Comparison of ENCODE assay signal across 8 cellular contexts in the genomic region with DNA sequence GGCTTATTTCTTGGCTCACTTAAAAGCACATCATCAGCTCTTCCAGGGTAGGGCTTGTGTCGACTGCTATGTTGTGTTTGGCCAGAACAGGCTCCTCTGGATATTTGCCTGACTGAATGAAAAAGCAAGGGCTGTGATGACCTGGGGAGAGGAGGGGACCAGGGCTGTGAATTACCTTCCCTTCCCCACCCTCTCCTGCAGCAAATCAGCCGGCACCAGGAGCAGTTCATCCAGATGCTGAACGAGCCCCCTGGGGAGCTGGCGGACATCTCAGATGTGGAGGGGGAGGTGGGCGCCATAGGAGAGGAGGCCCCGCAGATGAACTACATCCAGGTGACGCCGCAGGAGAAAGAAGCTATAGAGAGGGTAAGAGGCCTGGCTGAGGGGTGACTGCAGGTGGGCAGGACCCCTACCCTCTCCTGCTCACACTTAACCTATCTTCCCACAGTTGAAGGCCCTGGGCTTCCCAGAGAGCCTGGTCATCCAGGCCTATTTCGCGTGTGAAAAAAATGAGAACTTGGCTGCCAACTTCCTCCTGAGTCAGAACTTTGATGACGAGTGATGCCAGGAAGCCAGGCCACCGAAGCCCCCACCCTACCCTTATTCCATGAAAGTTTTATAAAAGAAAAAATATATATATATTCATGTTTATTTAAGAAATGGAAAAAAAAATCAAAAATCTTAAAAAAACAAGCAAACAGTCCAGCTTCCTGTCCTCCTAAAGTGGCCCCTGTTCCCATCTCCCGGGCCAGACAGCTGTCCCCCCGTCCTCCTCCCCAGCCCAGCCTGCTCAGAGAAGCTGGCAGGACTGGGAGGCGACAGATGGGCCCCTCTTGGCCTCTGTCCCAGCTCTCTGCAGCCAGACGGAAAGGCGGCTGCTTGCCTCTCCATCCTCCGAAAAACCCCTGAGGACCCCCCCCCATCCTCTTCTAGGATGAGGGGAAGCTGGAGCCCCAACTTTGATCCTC. TPM values are rescaled to one million over a fixed set of nuclear protein-coding genes. Genes with fewer than 3 reads are reported as not detected.
DNase-seq lines count a peak whose midpoint lies in the region; ATAC-seq and TF ChIP-seq lines count a peak whose summit lies in the region.

No MANE protein-coding gene starts in this region.

- H3K4me1 ChIP-seq in colonic mucosa, result peaks cover 6% of the 10 kb centered on the region

- H3K9ac ChIP-seq in colonic mucosa (ENCODE audit: low read depth in 2 of 2, low read length in 2 of 2), result no peak overlapping the region

- peak; percentile 72 for DNase-seq in DMS79 (lab: John Stamatoyannopoulos, UW)
- DNase-seq in NCI-H446 treated with DMSO at 0.1 percent for 48 hours (lab: John Stamatoyannopoulos, UW), result peak; percentile 91
- no peak for DNase-seq in colonic mucosa
- DNase-seq in nephron progenitor cell, result no peak
- no peak for DNase-seq in SW480 (ENCODE audit: low spot score)
- no peak for DNase-seq in NCI-H146 treated with DMSO at 0.1 percent for 48 hours (lab: John Stamatoyannopoulos, UW; ENCODE audit: unreplicated experiment)

- no peaks in the 10 kb centered on the region for H3K9me3 Mint-ChIP-seq in nephron progenitor cell

- intact Hi-C loops in colonic mucosa (cut with DNase I), result no loop called here

- H3K27me3 ChIP-seq in colonic mucosa, result no peaks in the 10 kb centered on the region

- peaks cover 43% of the 10 kb centered on the region for H3K36me3 Mint-ChIP-seq in nephron progenitor cell (ENCODE audit: low read depth)

- H3K9me3 ChIP-seq in colonic mucosa, result no peaks in the 10 kb centered on the region

- H3K4me3 Mint-ChIP-seq in nephron progenitor cell, result no peak overlapping the region

- ATAC-seq in HG02642 (IDR thresholded peaks at IDR 0.05; ENCODE audit: poor library complexity, unreplicated experiment), result no peak
- ATAC-seq in GM18498 (IDR thresholded peaks at IDR 0.05; ENCODE audit: unreplicated experiment), result no peak

- no peak overlapping the region for H3K4me3 ChIP-seq in colonic mucosa

- peak overlapping the region; percentile 6 for H3K27ac ChIP-seq in colonic mucosa

- peak overlapping the region; percentile 69 for H3K27ac Mint-ChIP-seq in nephron progenitor cell

- no peak for TF ChIP-seq CTCF in colonic mucosa (IDR thresholded peaks at IDR 0.05)
- no peak for TF ChIP-seq CTCF in nephron progenitor cell (IDR thresholded peaks at IDR 0.05)

- H3K4me1 Mint-ChIP-seq in nephron progenitor cell, result peaks cover 41% of the 10 kb centered on the region

- peaks cover 14% of the 10 kb centered on the region for H3K36me3 ChIP-seq in colonic mucosa

- H3K27me3 Mint-ChIP-seq in nephron progenitor cell (ENCODE audit: low read depth, poor library complexity), result no peaks in the 10 kb centered on the region

RNA-seq across cellular contexts. Expression of gene GADD45GIP1, which starts 4.3 kb away (rescaled TPM):
- 10 to 100 TPM; 16.1 to 41.9 TPM for total RNA-seq in colonic mucosa

RNA-seq across cellular contexts. Expression of gene RAD23A, which starts 7.1 kb away (rescaled TPM):
- total RNA-seq in colonic mucosa, result 100 to 1,000 TPM in 1 of 2 donors, 10 to 100 TPM in 1; 78.5 to 121 TPM

RNA-seq across cellular contexts. Expression of gene CALR, which starts 14.4 kb away (rescaled TPM):
- total RNA-seq in colonic mucosa, result 1,000 to 10,000 TPM in 1 of 2 donors, 100 to 1,000 TPM in 1; 682 to 1,848 TPM

RNA-seq across cellular contexts. Expression of gene DAND5, which starts 16.6 kb away (rescaled TPM):
- under 1 TPM; 0.19 to 0.27 TPM for total RNA-seq in colonic mucosa

RNA-seq across cellular contexts. Expression of gene FARSA, which starts 19.3 kb away (rescaled TPM):
- 100 to 1,000 TPM in 1 of 2 donors, 10 to 100 TPM in 1; 46.9 to 111 TPM for total RNA-seq in colonic mucosa

Comparison
In these comparisons a context has a peak if more than half of its experiments do, and no peak if none do; other contexts are left out.
1. DNase-seq: peak in DMS79 (single experiment) and NCI-H446 treated with DMSO at 0.1 percent for 48 hours (single experiment); none in colonic mucosa (single experiment), nephron progenitor cell (single experiment), SW480 (single experiment) and NCI-H146 treated with DMSO at 0.1 percent for 48 hours (single experiment).